Comparison of ENCODE assay signal across 24 cellular contexts in the genomic region with DNA sequence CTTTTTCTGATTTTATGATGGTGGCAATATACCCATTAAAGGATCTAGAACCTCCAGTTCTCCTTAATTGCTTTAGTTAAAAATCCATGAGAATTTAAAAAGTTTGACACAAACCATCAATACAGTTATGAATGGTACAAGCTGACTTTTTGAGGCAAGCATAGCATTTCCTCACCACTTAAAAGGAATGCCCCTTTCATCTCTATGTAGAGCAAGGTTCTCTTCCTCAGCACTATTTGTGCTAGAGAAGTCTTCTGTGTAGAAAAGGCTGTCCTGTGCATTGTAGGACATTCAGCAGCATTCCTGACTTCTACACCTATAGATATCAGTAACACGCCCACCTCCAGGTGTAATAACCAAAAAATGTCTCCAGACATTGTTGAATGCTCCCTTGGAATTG.
DNase-seq lines count a peak whose midpoint lies in the region; ATAC-seq, FAIRE-seq and TF ChIP-seq lines count a peak whose summit lies in the region.
"Had no signal": no experiment of that assay in that cellular context is flagged by ENCODE, and none has a peak within 500 bp of the region (broad histone marks: within the 10 kb centered on the region; RNA-seq: fewer than 3 reads in every experiment).

No MANE protein-coding gene starts in this region.

- CTCF ChIA-PET in SK-N-SH (lab: Yijun Ruan, JAX) = interaction anchor here (1.1 to 1.2 kb wide), 3 partner anchors 20 to 64 kb away, joined by 3 read pairs; no protein-coding TSS in a partner anchor

- POLR2A ChIA-PET in activated naive CD8-positive, alpha-beta T cell treated with anti-CD3 and anti-CD28 coated beads, Interleukin-2, amount 10 ng/mL, durations not matched to agents 7 days and 5 days (lab: Charles Lee) = no interaction called here
- POLR2A ChIA-PET in SK-N-SH (lab: Yijun Ruan, JAX) = no interaction called here

- peak; percentile 36 for FAIRE-seq in bronchial epithelial cell (lab: Jason Lieb, UNC)
- FAIRE-seq: A549, D721Med, GM12891 had no signal

- H3K4me1 ChIP-seq in DND-41 (ENCODE audit: insufficient read depth, low read length) (no peaks in the 10 kb centered on the region), Loucy (ENCODE audit: insufficient read depth, low read length, poor library complexity, severe bottlenecking) (peaks cover 30% of the 10 kb centered on the region), SK-N-SH (ENCODE audit: control insufficient read depth in 1 of 2, insufficient read depth in 2 of 2, low read depth in 1 of 2, low read length in 1 of 2) (peaks cover 0 to 21% of the 10 kb centered on the region in 2 experiments; a peak in 3 of 4 replicates)

- TF ChIP-seq CTCF in DND-41 (IDR thresholded peaks at IDR 0.05; ENCODE audit: borderline replicate concordance, extremely low read depth, low read length, poor library complexity, severe bottlenecking) = no peak
- TF ChIP-seq CTCF in Loucy (conservative IDR thresholded peaks at IDR 0.05; ENCODE audit: low read length) = no peak
- no peak for TF ChIP-seq CTCF in bronchial epithelial cell (IDR thresholded peaks at IDR 0.05; ENCODE audit: insufficient read depth, low read length, severe bottlenecking)
- no peak for TF ChIP-seq CTCF in SK-N-SH (IDR thresholded peaks at IDR 0.05)

- no peak overlapping the region for H3K9ac ChIP-seq in DND-41 (ENCODE audit: low read depth, low read length)
- H3K9ac ChIP-seq in Loucy (ENCODE audit: low read depth, low read length, poor library complexity, severe bottlenecking) = no peak overlapping the region
- H3K9ac ChIP-seq in SK-N-SH = no peak overlapping the region
- H3K9ac ChIP-seq: BLaER1 treated with 17β-estradiol and CSF1 and Interleukin-3, amounts not matched to agents 10 nM and 100 nM had no signal

- H3K4me3 Mint-ChIP-seq in activated naive CD8-positive, alpha-beta T cell treated with anti-CD3 and anti-CD28 coated beads, Interleukin-2, amount 10 ng/mL, durations not matched to agents 7 days and 5 days = no peak overlapping the region
- no peak overlapping the region for H3K4me3 Mint-ChIP-seq in activated naive CD8-positive, alpha-beta T cell treated with anti-CD3 and anti-CD28 coated beads, Interleukin-2, amount 50 U/mL, for 24 hours
- H3K4me3 Mint-ChIP-seq: B cell; CD4-positive, alpha-beta T cell; CD8-positive, alpha-beta T cell had no signal

- H3K9me2 ChIP-seq in Loucy (replicated peaks; ENCODE audit: low read depth, low read length) = no peaks in the 10 kb centered on the region
- H3K9me2 ChIP-seq in SK-N-SH = no peaks in the 10 kb centered on the region

- no peak for TF ChIP-seq EP300 in SK-N-SH (IDR thresholded peaks at IDR 0.05; ENCODE audit: borderline replicate concordance in 1 of 2, low read depth in 1 of 2, low read length in 1 of 2)

- peaks cover 7% of the 10 kb centered on the region for H3K4me1 Mint-ChIP-seq in activated naive CD8-positive, alpha-beta T cell treated with anti-CD3 and anti-CD28 coated beads, Interleukin-2, amount 10 ng/mL, durations not matched to agents 7 days and 5 days
- H3K4me1 Mint-ChIP-seq in activated naive CD8-positive, alpha-beta T cell treated with anti-CD3 and anti-CD28 coated beads, Interleukin-2, amount 50 U/mL, for 24 hours = no peaks in the 10 kb centered on the region
- H3K4me1 Mint-ChIP-seq: B cell had no signal

- H3K27ac ChIP-seq in DND-41 (ENCODE audit: low read length) (no peak overlapping the region), SK-N-SH (ENCODE audit: low read depth in 2 of 2, low read length in 1 of 2) (no peak overlapping the region)
- H3K27ac ChIP-seq: 22Rv1; A549; BLaER1 treated with 17β-estradiol and CSF1 and Interleukin-3, amounts not matched to agents 10 nM and 100 nM; C4-2B had no signal

- H3K9me3 Mint-ChIP-seq in activated naive CD8-positive, alpha-beta T cell treated with anti-CD3 and anti-CD28 coated beads, Interleukin-2, amount 10 ng/mL, durations not matched to agents 7 days and 5 days = peaks cover 6% of the 10 kb centered on the region
- peaks cover 8% of the 10 kb centered on the region for H3K9me3 Mint-ChIP-seq in activated naive CD8-positive, alpha-beta T cell treated with anti-CD3 and anti-CD28 coated beads, Interleukin-2, amount 50 U/mL, for 24 hours

- no peak for TF ChIP-seq RAD21 in SK-N-SH (IDR thresholded peaks at IDR 0.05; ENCODE audit: low read length)

- H3K27me3 ChIP-seq in DND-41 (ENCODE audit: insufficient read depth, low read length, poor library complexity) (no peaks in the 10 kb centered on the region), Loucy (ENCODE audit: insufficient read depth, low read length, poor library complexity, severe bottlenecking) (no peaks in the 10 kb centered on the region), bronchial epithelial cell (ENCODE audit: control insufficient read depth, insufficient read depth, low read length) (no peaks in the 10 kb centered on the region), SK-N-SH (ENCODE audit: insufficient read depth) (no peaks in the 10 kb centered on the region)
- H3K27me3 ChIP-seq: BLaER1 treated with 17β-estradiol and CSF1 and Interleukin-3, amounts not matched to agents 10 nM and 100 nM had no signal

- H4K20me1 ChIP-seq in DND-41 (ENCODE audit: insufficient read depth, low read length) (no peaks in the 10 kb centered on the region), Loucy (ENCODE audit: insufficient read depth, low read length, poor library complexity, severe bottlenecking) (no peaks in the 10 kb centered on the region), SK-N-SH (ENCODE audit: insufficient read depth) (no peaks in the 10 kb centered on the region)
- H4K20me1 ChIP-seq: BLaER1 treated with 17β-estradiol and CSF1 and Interleukin-3, amounts not matched to agents 10 nM and 100 nM had no signal

- no peaks in the 10 kb centered on the region for H3K79me2 ChIP-seq in DND-41 (ENCODE audit: insufficient read depth, low read length)
- H3K79me2 ChIP-seq in Loucy (ENCODE audit: insufficient read depth, low read length) = no peaks in the 10 kb centered on the region
- H3K79me2 ChIP-seq in SK-N-SH (ENCODE audit: insufficient read depth) = no peaks in the 10 kb centered on the region

- H3K27ac Mint-ChIP-seq in activated naive CD8-positive, alpha-beta T cell treated with anti-CD3 and anti-CD28 coated beads, Interleukin-2, amount 10 ng/mL, durations not matched to agents 7 days and 5 days = no peak overlapping the region
- H3K27ac Mint-ChIP-seq in activated naive CD8-positive, alpha-beta T cell treated with anti-CD3 and anti-CD28 coated beads, Interleukin-2, amount 50 U/mL, for 24 hours = no peak overlapping the region
- H3K27ac Mint-ChIP-seq: B cell; CD4-positive, alpha-beta T cell; CD8-positive, alpha-beta T cell had no signal

- DNase-seq in activated naive CD8-positive, alpha-beta T cell treated with anti-CD3 and anti-CD28 coated beads, Interleukin-2, amount 10 ng/mL, durations not matched to agents 7 days and 5 days = no peak
- DNase-seq in activated naive CD8-positive, alpha-beta T cell treated with anti-CD3 and anti-CD28 coated beads, Interleukin-2, amount 50 U/mL, for 24 hours = no peak
- DNase-seq in DND-41 (no peak), bronchial epithelial cell (ENCODE audit: low read depth) (no peak), epidermal melanocyte (ENCODE audit: insufficient read length, low spot score) (no peak), SK-N-SH (no peak), MV-4-11 (lab: John Stamatoyannopoulos, UW) (no peak)
- DNase-seq: AML-193; Caco-2; Calu3; CD4-positive, alpha-beta T cell; CD8-positive, alpha-beta T cell; DMS53; DMS79; EL; GDM1 had no signal

- H2AFZ ChIP-seq in DND-41 (ENCODE audit: low read depth, low read length) (no peak overlapping the region), Loucy (ENCODE audit: low read length) (peak overlapping the region; percentile 67), SK-N-SH (ENCODE audit: low read depth) (no peak overlapping the region)

- no peak overlapping the region for H3K4me3 ChIP-seq in DND-41 (ENCODE audit: low read depth in 1 of 2, low read length in 2 of 2)
- H3K4me3 ChIP-seq in Loucy (ENCODE audit: low read length, poor library complexity, severe bottlenecking) = no peak overlapping the region
- no peak overlapping the region for H3K4me3 ChIP-seq in bronchial epithelial cell (ENCODE audit: low read depth, low read length)
- no peak overlapping the region for H3K4me3 ChIP-seq in SK-N-SH (ENCODE audit: low read depth in 2 of 2, low read length in 1 of 2)
- H3K4me3 ChIP-seq: A549; BLaER1 treated with 17β-estradiol and CSF1 and Interleukin-3, amounts not matched to agents 10 nM and 100 nM had no signal

- no peaks in the 10 kb centered on the region for H3K27me3 Mint-ChIP-seq in activated naive CD8-positive, alpha-beta T cell treated with anti-CD3 and anti-CD28 coated beads, Interleukin-2, amount 10 ng/mL, durations not matched to agents 7 days and 5 days
- H3K27me3 Mint-ChIP-seq in activated naive CD8-positive, alpha-beta T cell treated with anti-CD3 and anti-CD28 coated beads, Interleukin-2, amount 50 U/mL, for 24 hours = no peaks in the 10 kb centered on the region
- H3K27me3 Mint-ChIP-seq: B cell; CD4-positive, alpha-beta T cell had no signal

- peak; percentile 66 for ATAC-seq in activated naive CD8-positive, alpha-beta T cell treated with anti-CD3 and anti-CD28 coated beads, Interleukin-2, amount 10 ng/mL, durations not matched to agents 7 days and 5 days (ENCODE audit: low read depth)
- no peak for ATAC-seq in activated naive CD8-positive, alpha-beta T cell treated with anti-CD3 and anti-CD28 coated beads, Interleukin-2, amount 50 U/mL, for 24 hours
- peak; percentile 89 for ATAC-seq in DND-41 (ENCODE audit: insufficient read depth, low read depth)
- ATAC-seq: A549; CD8-positive, alpha-beta T cell had no signal

- H3K36me3 ChIP-seq in DND-41 (ENCODE audit: insufficient read depth, low read length) (no peaks in the 10 kb centered on the region), Loucy (ENCODE audit: insufficient read depth, low read length) (no peaks in the 10 kb centered on the region), bronchial epithelial cell (ENCODE audit: control insufficient read depth, insufficient read depth, low read length) (no peaks in the 10 kb centered on the region), SK-N-SH (replicated peaks in 1 of 2; ENCODE audit: control insufficient read depth in 1 of 2, insufficient read depth in 2 of 2, low read length in 1 of 2) (no peaks in the 10 kb centered on the region)
- H3K36me3 ChIP-seq: BLaER1 treated with 17β-estradiol and CSF1 and Interleukin-3, amounts not matched to agents 10 nM and 100 nM had no signal

- peaks cover 2% of the 10 kb centered on the region for H3K9me3 ChIP-seq in DND-41 (ENCODE audit: insufficient read depth, low read length, severe bottlenecking)
- no peaks in the 10 kb centered on the region for H3K9me3 ChIP-seq in Loucy (ENCODE audit: insufficient read depth, low read depth, low read length)
- H3K9me3 ChIP-seq in SK-N-SH = no peaks in the 10 kb centered on the region
- H3K9me3 ChIP-seq: Caco-2 had no signal

- WGBS in SK-N-SH (ENCODE audit: low lambda C conversion rate) = 30% methylated on average over 1 of the region's 1 CpG

- H3K36me3 Mint-ChIP-seq in activated naive CD8-positive, alpha-beta T cell treated with anti-CD3 and anti-CD28 coated beads, Interleukin-2, amount 10 ng/mL, durations not matched to agents 7 days and 5 days = peaks cover 10% of the 10 kb centered on the region
- no peaks in the 10 kb centered on the region for H3K36me3 Mint-ChIP-seq in activated naive CD8-positive, alpha-beta T cell treated with anti-CD3 and anti-CD28 coated beads, Interleukin-2, amount 50 U/mL, for 24 hours (ENCODE audit: low read depth)
- H3K36me3 Mint-ChIP-seq: CD8-positive, alpha-beta T cell had no signal

- no peak overlapping the region for H3K4me2 ChIP-seq in DND-41 (ENCODE audit: insufficient read depth, low read length)
- H3K4me2 ChIP-seq in Loucy (ENCODE audit: low read depth, low read length, poor library complexity, severe bottlenecking) = peak overlapping the region; percentile 37
- no peak overlapping the region for H3K4me2 ChIP-seq in SK-N-SH
- H3K4me2 ChIP-seq: A549; BLaER1 treated with 17β-estradiol and CSF1 and Interleukin-3, amounts not matched to agents 10 nM and 100 nM had no signal

- H3F3A ChIP-seq in Loucy (ENCODE audit: low read depth) (no peaks in the 10 kb centered on the region), SK-N-SH (replicated peaks; ENCODE audit: insufficient read depth) (peaks cover 1% of the 10 kb centered on the region)
